ENCODE assay signal across 1 cellular context in the genomic region with DNA sequence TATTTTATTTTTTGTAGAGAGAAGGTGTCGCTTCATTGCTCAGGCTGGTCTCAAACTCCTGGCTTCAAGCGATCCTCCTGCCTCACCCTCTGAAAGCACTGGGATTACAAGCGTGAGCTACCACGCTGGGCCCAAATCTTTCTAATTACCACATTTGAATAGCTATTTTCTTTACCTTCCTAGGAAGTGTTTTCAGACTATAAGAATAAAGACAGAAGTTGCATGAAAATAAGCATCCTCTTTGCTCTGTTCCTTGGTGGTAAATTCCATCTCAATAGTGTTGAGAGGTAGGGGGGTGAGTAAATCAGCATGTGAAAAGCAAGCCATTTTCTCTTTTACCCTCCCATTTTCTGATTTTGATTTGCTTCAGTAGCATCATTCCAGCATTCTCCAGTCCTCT.
TF ChIP-seq lines count a peak whose summit lies in the region.

No MANE protein-coding gene starts in this region.

TF ChIP-seq in GM23338, 12 proteins besides CTCF, POLR2A, EP300 and RAD21:
- TF ChIP-seq, protein P1, sequence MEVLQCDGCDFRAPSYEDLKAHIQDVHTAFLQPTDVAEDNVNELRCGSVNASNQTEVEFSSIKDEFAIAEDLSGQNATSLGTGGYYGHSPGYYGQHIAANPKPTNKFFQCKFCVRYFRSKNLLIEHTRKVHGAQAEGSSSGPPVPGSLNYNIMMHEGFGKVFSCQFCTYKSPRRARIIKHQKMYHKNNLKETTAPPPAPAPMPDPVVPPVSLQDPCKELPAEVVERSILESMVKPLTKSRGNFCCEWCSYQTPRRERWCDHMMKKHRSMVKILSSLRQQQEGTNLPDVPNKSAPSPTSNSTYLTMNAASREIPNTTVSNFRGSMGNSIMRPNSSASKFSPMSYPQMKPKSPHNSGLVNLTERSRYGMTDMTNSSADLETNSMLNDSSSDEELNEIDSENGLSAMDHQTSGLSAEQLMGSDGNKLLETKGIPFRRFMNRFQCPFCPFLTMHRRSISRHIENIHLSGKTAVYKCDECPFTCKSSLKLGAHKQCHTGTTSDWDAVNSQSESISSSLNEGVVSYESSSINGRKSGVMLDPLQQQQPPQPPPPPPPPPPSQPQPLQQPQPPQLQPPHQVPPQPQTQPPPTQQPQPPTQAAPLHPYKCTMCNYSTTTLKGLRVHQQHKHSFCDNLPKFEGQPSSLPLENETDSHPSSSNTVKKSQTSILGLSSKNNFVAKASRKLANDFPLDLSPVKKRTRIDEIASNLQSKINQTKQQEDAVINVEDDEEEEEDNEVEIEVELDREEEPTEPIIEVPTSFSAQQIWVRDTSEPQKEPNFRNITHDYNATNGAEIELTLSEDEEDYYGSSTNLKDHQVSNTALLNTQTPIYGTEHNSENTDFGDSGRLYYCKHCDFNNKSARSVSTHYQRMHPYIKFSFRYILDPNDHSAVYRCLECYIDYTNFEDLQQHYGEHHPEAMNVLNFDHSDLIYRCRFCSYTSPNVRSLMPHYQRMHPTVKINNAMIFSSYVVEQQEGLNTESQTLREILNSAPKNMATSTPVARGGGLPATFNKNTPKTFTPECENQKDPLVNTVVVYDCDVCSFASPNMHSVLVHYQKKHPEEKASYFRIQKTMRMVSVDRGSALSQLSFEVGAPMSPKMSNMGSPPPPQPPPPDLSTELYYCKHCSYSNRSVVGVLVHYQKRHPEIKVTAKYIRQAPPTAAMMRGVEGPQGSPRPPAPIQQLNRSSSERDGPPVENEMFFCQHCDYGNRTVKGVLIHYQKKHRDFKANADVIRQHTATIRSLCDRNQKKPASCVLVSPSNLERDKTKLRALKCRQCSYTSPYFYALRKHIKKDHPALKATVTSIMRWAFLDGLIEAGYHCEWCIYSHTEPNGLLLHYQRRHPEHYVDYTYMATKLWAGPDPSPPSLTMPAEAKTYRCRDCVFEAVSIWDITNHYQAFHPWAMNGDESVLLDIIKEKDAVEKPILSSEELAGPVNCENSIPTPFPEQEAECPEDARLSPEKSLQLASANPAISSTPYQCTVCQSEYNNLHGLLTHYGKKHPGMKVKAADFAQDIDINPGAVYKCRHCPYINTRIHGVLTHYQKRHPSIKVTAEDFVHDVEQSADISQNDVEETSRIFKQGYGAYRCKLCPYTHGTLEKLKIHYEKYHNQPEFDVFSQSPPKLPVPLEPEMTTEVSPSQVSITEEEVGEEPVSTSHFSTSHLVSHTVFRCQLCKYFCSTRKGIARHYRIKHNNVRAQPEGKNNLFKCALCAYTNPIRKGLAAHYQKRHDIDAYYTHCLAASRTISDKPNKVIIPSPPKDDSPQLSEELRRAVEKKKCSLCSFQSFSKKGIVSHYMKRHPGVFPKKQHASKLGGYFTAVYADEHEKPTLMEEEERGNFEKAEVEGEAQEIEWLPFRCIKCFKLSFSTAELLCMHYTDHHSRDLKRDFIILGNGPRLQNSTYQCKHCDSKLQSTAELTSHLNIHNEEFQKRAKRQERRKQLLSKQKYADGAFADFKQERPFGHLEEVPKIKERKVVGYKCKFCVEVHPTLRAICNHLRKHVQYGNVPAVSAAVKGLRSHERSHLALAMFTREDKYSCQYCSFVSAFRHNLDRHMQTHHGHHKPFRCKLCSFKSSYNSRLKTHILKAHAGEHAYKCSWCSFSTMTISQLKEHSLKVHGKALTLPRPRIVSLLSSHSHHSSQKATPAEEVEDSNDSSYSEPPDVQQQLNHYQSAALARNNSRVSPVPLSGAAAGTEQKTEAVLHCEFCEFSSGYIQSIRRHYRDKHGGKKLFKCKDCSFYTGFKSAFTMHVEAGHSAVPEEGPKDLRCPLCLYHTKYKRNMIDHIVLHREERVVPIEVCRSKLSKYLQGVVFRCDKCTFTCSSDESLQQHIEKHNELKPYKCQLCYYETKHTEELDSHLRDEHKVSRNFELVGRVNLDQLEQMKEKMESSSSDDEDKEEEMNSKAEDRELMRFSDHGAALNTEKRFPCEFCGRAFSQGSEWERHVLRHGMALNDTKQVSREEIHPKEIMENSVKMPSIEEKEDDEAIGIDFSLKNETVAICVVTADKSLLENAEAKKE (CRISPR knock-in tag; IDR thresholded peaks at IDR 0.05) = no peak
- TF ChIP-seq CREB1 (CRISPR knock-in tag; IDR thresholded peaks at IDR 0.05; ENCODE audit: low read depth) (no peak), ZNF114 (CRISPR knock-in tag; IDR thresholded peaks at IDR 0.05) (no peak), EZH2 (IDR thresholded peaks at IDR 0.05; ENCODE audit: low read depth, unreplicated experiment) (no peak), EZH2phosphoT487 (IDR thresholded peaks at IDR 0.05; ENCODE audit: unreplicated experiment) (no peak), STAT1 (IDR thresholded peaks at IDR 0.05; ENCODE audit: unreplicated experiment) (no peak), JUNB (IDR thresholded peaks at IDR 0.05; ENCODE audit: unreplicated experiment) (no peak), ZNF331 (CRISPR knock-in tag; IDR thresholded peaks at IDR 0.05; ENCODE audit: low read depth) (no peak), NANOG (IDR thresholded peaks at IDR 0.05; ENCODE audit: borderline replicate concordance) (peak; percentile 99), POLR2AphosphoS5 (IDR thresholded peaks at IDR 0.05; ENCODE audit: low read depth) (peak; percentile 56)
- TF ChIP-seq, protein P2, sequence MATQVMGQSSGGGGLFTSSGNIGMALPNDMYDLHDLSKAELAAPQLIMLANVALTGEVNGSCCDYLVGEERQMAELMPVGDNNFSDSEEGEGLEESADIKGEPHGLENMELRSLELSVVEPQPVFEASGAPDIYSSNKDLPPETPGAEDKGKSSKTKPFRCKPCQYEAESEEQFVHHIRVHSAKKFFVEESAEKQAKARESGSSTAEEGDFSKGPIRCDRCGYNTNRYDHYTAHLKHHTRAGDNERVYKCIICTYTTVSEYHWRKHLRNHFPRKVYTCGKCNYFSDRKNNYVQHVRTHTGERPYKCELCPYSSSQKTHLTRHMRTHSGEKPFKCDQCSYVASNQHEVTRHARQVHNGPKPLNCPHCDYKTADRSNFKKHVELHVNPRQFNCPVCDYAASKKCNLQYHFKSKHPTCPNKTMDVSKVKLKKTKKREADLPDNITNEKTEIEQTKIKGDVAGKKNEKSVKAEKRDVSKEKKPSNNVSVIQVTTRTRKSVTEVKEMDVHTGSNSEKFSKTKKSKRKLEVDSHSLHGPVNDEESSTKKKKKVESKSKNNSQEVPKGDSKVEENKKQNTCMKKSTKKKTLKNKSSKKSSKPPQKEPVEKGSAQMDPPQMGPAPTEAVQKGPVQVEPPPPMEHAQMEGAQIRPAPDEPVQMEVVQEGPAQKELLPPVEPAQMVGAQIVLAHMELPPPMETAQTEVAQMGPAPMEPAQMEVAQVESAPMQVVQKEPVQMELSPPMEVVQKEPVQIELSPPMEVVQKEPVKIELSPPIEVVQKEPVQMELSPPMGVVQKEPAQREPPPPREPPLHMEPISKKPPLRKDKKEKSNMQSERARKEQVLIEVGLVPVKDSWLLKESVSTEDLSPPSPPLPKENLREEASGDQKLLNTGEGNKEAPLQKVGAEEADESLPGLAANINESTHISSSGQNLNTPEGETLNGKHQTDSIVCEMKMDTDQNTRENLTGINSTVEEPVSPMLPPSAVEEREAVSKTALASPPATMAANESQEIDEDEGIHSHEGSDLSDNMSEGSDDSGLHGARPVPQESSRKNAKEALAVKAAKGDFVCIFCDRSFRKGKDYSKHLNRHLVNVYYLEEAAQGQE (IDR thresholded peaks at IDR 0.05; ENCODE audit: unreplicated experiment) = no peak
- TF ChIP-seq, protein P3, sequence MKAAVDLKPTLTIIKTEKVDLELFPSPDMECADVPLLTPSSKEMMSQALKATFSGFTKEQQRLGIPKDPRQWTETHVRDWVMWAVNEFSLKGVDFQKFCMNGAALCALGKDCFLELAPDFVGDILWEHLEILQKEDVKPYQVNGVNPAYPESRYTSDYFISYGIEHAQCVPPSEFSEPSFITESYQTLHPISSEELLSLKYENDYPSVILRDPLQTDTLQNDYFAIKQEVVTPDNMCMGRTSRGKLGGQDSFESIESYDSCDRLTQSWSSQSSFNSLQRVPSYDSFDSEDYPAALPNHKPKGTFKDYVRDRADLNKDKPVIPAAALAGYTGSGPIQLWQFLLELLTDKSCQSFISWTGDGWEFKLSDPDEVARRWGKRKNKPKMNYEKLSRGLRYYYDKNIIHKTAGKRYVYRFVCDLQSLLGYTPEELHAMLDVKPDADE (IDR thresholded peaks at IDR 0.05) = peak; percentile 71; the same call in 1 of the 2 replicates
TF ChIP-seq in GM23338: peak in this region for 3.
